Comparison of ENCODE assay signal across 8 cellular contexts in the genomic region with DNA sequence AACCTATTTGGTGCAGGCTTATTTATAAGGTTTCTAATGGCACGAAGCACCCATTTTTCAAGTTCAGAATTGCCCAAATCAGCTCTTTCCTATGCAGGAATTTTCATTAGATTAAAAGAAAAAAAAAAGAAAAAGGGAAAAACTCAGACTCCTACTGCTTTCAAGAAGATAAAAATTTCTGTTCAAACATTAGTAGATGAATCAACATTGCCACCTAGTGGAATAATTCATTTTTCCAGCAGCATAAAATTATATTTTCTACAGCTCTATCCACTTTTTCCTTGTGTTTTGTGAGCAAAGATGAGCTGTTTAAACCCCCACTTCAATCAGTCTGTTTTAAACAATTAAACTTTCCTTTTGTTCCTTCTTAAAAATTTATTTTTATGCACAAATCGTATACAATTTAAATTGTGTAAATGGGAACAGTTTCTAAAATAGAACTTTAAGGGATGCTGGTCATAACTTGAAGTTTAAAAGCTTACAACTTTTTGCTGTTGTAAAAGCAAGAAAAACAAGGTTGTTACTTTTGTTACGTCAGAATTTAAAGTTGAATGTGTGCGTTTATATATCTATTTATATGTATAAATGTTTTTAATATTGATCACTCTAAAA.
DNase-seq lines count a peak whose midpoint lies in the region; FAIRE-seq and TF ChIP-seq lines count a peak whose summit lies in the region.

No MANE protein-coding gene starts in this region.

- FAIRE-seq in TTC549 (lab: Jason Lieb, UNC), result peak; percentile 88

- peak; percentile 66 for TF ChIP-seq RAD21 in Ishikawa (IDR thresholded peaks at IDR 0.05; ENCODE audit: low read depth)

- no peaks in the 10 kb centered on the region for H3K36me3 Mint-ChIP-seq in activated naive CD8-positive, alpha-beta T cell treated with anti-CD3 and anti-CD28 coated beads for 36 hours

- H3K4me3 ChIP-seq in DOHH2 (ENCODE audit: low read length), result no peak overlapping the region

- H3K4me2 ChIP-seq in DOHH2 (ENCODE audit: low read length), result no peak overlapping the region

- no peak overlapping the region for H3K4me3 Mint-ChIP-seq in activated naive CD8-positive, alpha-beta T cell treated with anti-CD3 and anti-CD28 coated beads for 36 hours

- DNase-seq in inferior parietal cortex (ENCODE audit: extremely low spot score) (peak; percentile 84), activated T-cell treated with anti-CD3 and anti-CD28 coated beads for 4 hours (no peak), SHP77 treated with DMSO at 0.1 percent for 48 hours (lab: John Stamatoyannopoulos, UW) (no peak)
- no peak for DNase-seq in activated CD4-positive, alpha-beta T cell treated with anti-CD3 and anti-CD28 coated beads, Interleukin-2, amount 50 U/mL, for 48 hours
- no peak for DNase-seq in activated naive CD8-positive, alpha-beta T cell treated with anti-CD3 and anti-CD28 coated beads for 36 hours

- H3F3A ChIP-seq in DOHH2 (ENCODE audit: control insufficient read depth, insufficient read depth), result no peaks in the 10 kb centered on the region

- TF ChIP-seq EP300 in Ishikawa (IDR thresholded peaks at IDR 0.05; ENCODE audit: borderline replicate concordance), result no peak

- H4K20me1 ChIP-seq in DOHH2 (ENCODE audit: control insufficient read depth, insufficient read depth, low read depth, low read length), result no peaks in the 10 kb centered on the region

- H3K27ac ChIP-seq in DOHH2 (ENCODE audit: low read depth, low read length), result no peak overlapping the region

- no peaks in the 10 kb centered on the region for H3K36me3 ChIP-seq in DOHH2 (ENCODE audit: control insufficient read depth, low read length)

- H3K4me1 Mint-ChIP-seq in activated naive CD8-positive, alpha-beta T cell treated with anti-CD3 and anti-CD28 coated beads for 36 hours, result no peaks in the 10 kb centered on the region

- H3K4me1 ChIP-seq in DOHH2 (ENCODE audit: control insufficient read depth, low read length), result no peaks in the 10 kb centered on the region

- H3K9me3 Mint-ChIP-seq in activated naive CD8-positive, alpha-beta T cell treated with anti-CD3 and anti-CD28 coated beads for 36 hours, result no peaks in the 10 kb centered on the region

- no peak overlapping the region for H3K27ac Mint-ChIP-seq in activated naive CD8-positive, alpha-beta T cell treated with anti-CD3 and anti-CD28 coated beads for 36 hours

- TF ChIP-seq CTCF in DOHH2 (IDR thresholded peaks at IDR 0.05; ENCODE audit: low read depth, low read length, poor library complexity, severe bottlenecking), result peak; percentile 58

- no peaks in the 10 kb centered on the region for H3K9me3 ChIP-seq in DOHH2 (ENCODE audit: control insufficient read depth, insufficient read depth, low read length)

- H3K27me3 ChIP-seq in DOHH2 (ENCODE audit: control insufficient read depth, low read length), result no peaks in the 10 kb centered on the region

- no peaks in the 10 kb centered on the region for H3K79me2 ChIP-seq in DOHH2 (ENCODE audit: control insufficient read depth, low read length)

- H3K27me3 Mint-ChIP-seq in activated naive CD8-positive, alpha-beta T cell treated with anti-CD3 and anti-CD28 coated beads for 36 hours, result peaks cover 3% of the 10 kb centered on the region

- no peaks in the 10 kb centered on the region for H3K9me2 ChIP-seq in DOHH2 (replicated peaks; ENCODE audit: control insufficient read depth, low read length)

TF ChIP-seq in Ishikawa, 13 proteins besides CTCF, POLR2A, EP300 and RAD21:
- no peak for TF ChIP-seq ZBTB7A (IDR thresholded peaks at IDR 0.05; ENCODE audit: low read depth)
- TF ChIP-seq, protein P1, sequence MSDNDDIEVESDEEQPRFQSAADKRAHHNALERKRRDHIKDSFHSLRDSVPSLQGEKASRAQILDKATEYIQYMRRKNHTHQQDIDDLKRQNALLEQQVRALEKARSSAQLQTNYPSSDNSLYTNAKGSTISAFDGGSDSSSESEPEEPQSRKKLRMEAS (IDR thresholded peaks at IDR 0.05), result no peak
- no peak for TF ChIP-seq CREB1 (IDR thresholded peaks at IDR 0.05; ENCODE audit: low read depth)
- TF ChIP-seq, protein P2, sequence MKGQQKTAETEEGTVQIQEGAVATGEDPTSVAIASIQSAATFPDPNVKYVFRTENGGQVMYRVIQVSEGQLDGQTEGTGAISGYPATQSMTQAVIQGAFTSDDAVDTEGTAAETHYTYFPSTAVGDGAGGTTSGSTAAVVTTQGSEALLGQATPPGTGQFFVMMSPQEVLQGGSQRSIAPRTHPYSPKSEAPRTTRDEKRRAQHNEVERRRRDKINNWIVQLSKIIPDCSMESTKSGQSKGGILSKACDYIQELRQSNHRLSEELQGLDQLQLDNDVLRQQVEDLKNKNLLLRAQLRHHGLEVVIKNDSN (IDR thresholded peaks at IDR 0.05), result no peak
